17 cellular contexts compared by ENCODE assay signal in genomic region chr4:163271555-163272127, GRCh38.
DNase-seq lines count a peak whose midpoint lies in the region; ATAC-seq and TF ChIP-seq lines count a peak whose summit lies in the region.
"Had no signal": no experiment of that assay in that cellular context is flagged by ENCODE, and none has a peak within 500 bp of the region (broad histone marks: within the 10 kb centered on the region; RNA-seq: fewer than 3 reads in every experiment).

No MANE protein-coding gene starts in this region.

- ATAC-seq in left lung (peak; percentile 94), upper lobe of left lung (ENCODE audit: low FRiP score in 2 of 2) (peak; percentile 41 to 44), HG02588 (IDR thresholded peaks at IDR 0.05; ENCODE audit: unreplicated experiment) (no peak)
- ATAC-seq: GM12878, GM23338, HCT116 had no signal

- no peaks in the 10 kb centered on the region for H3K4me1 ChIP-seq in breast epithelium
- H3K4me1 ChIP-seq in left lung, result no peaks in the 10 kb centered on the region
- H3K4me1 ChIP-seq in upper lobe of left lung, result no peaks in the 10 kb centered on the region

- H3K4me1 Mint-ChIP-seq in MCF 10A (ENCODE audit: insufficient read depth, unreplicated experiment), result no peaks in the 10 kb centered on the region
- H3K4me1 Mint-ChIP-seq: CD4-positive, alpha-beta memory T cell had no signal

- TF ChIP-seq POLR2A in breast epithelium (IDR thresholded peaks at IDR 0.05), result no peak
- no peak for TF ChIP-seq POLR2A in upper lobe of left lung (IDR thresholded peaks at IDR 0.05)

- H3K27ac ChIP-seq in breast epithelium, result no peak overlapping the region
- no peak overlapping the region for H3K27ac ChIP-seq in left lung
- H3K27ac ChIP-seq in upper lobe of left lung, result no peak overlapping the region

- H3K27me3 Mint-ChIP-seq in MCF 10A (ENCODE audit: insufficient read depth, unreplicated experiment), result no peaks in the 10 kb centered on the region

- H3K9me3 ChIP-seq in breast epithelium (no peaks in the 10 kb centered on the region), left lung (no peaks in the 10 kb centered on the region), upper lobe of left lung (no peaks in the 10 kb centered on the region)

- POLR2A ChIA-PET in MCF 10A (lab: Yijun Ruan, JAX), result interaction anchor here (0.6 to 0.8 kb wide), 2 partner anchors 10 to 776 kb away, joined by 3 to 4 read pairs; no protein-coding TSS in a partner anchor

- WGBS in upper lobe of left lung, 2 donors, result 49 to 63% methylated on average over 2 of the region's 2 CpGs

- CTCF ChIA-PET in MCF 10A (lab: Yijun Ruan, JAX), result no interaction called here

- no peak for TF ChIP-seq EP300 in upper lobe of left lung (IDR thresholded peaks at IDR 0.05)

- no peaks in the 10 kb centered on the region for H3K36me3 Mint-ChIP-seq in MCF 10A (ENCODE audit: insufficient read depth, unreplicated experiment)
- H3K36me3 Mint-ChIP-seq: CD4-positive, alpha-beta memory T cell had no signal

- H3K27ac Mint-ChIP-seq in MCF 10A (ENCODE audit: low read depth, unreplicated experiment), result no peak overlapping the region
- H3K27ac Mint-ChIP-seq: CD4-positive, alpha-beta memory T cell; GM23338; H9 had no signal

- no peaks in the 10 kb centered on the region for H3K9me3 Mint-ChIP-seq in MCF 10A (ENCODE audit: unreplicated experiment)
- H3K9me3 Mint-ChIP-seq: GM23338, H9 had no signal

- H3K4me3 ChIP-seq in breast epithelium, result no peak overlapping the region
- no peak overlapping the region for H3K4me3 ChIP-seq in left lung
- no peak overlapping the region for H3K4me3 ChIP-seq in upper lobe of left lung
- H3K4me3 ChIP-seq: GM12878, GM23338 had no signal

- intact Hi-C loops in MCF 10A (cut with micrococcal nuclease), result no loop called here
- intact Hi-C loops in breast epithelium (cut with DNase I; ENCODE audit: low total_unique reads), result no loop called here
- intact Hi-C loops in left lung (cut with DNase I), result no loop called here

- H3K36me3 ChIP-seq in breast epithelium, result no peaks in the 10 kb centered on the region
- no peaks in the 10 kb centered on the region for H3K36me3 ChIP-seq in left lung
- no peaks in the 10 kb centered on the region for H3K36me3 ChIP-seq in upper lobe of left lung

- DNase-seq in MCF 10A (ENCODE audit: unreplicated experiment), result peak; percentile 19
- no peak for DNase-seq in breast epithelium (ENCODE audit: low spot score in 2 of 2)
- DNase-seq in left lung, result peak in 1 of 2 donors; percentile 40
- peak in 1 of 2 donors; percentile 52 for DNase-seq in upper lobe of left lung
- DNase-seq in activated naive CD4-positive, alpha-beta T cell (lab: John Stamatoyannopoulos, UW), result no peak
- DNase-seq: C1 segment of cervical spinal cord; Calu3; CD4-positive, alpha-beta memory T cell; COR-L47; DMS79; EL; GDM1; H9 had no signal

- no peak overlapping the region for H3K4me3 Mint-ChIP-seq in MCF 10A (ENCODE audit: unreplicated experiment)
- H3K4me3 Mint-ChIP-seq: CD4-positive, alpha-beta memory T cell; GM23338; H9 had no signal

- no peak for TF ChIP-seq CTCF in MCF 10A (IDR thresholded peaks at IDR 0.05; ENCODE audit: unreplicated experiment)
- TF ChIP-seq CTCF in breast epithelium (IDR thresholded peaks at IDR 0.05), result no peak
- TF ChIP-seq CTCF in left lung (IDR thresholded peaks at IDR 0.05), result no peak
- TF ChIP-seq CTCF in upper lobe of left lung (IDR thresholded peaks at IDR 0.05), result no peak

- H3K27me3 ChIP-seq in breast epithelium (no peaks in the 10 kb centered on the region), left lung (no peaks in the 10 kb centered on the region), upper lobe of left lung (no peaks in the 10 kb centered on the region)

- no TSS peak for BruUV-seq in MCF 10A (replicated peaks; lab: Mats Ljungman, UMichigan)
